ENCODE assay signal across 21 cellular contexts in genomic region chr19:21133633-21134032, GRCh38. TPM values are rescaled to one million over a fixed set of nuclear protein-coding genes. Genes with fewer than 3 reads are reported as not detected.
DNase-seq lines count a peak whose midpoint lies in the region; ATAC-seq, FAIRE-seq and TF ChIP-seq lines count a peak whose summit lies in the region.
"Had no signal": no experiment of that assay in that cellular context is flagged by ENCODE, and none has a peak within 500 bp of the region (broad histone marks: within the 10 kb centered on the region; RNA-seq: fewer than 3 reads in every experiment).

No MANE protein-coding gene starts in this region.

- no peak for ATAC-seq in K562
- no peak for ATAC-seq in GM18511 (IDR thresholded peaks at IDR 0.05; ENCODE audit: unreplicated experiment)
- ATAC-seq: CD8-positive, alpha-beta T cell had no signal

- H3K27me3 ChIP-seq in K562 (ENCODE audit: control insufficient read depth in 2 of 2, insufficient read depth in 2 of 2, low read length in 2 of 2), result no peaks in the 10 kb centered on the region

- DNase-seq in ELR (ENCODE audit: low read depth), result peak; percentile 6
- DNase-seq in NCI-H226, result peak; percentile 4
- peak in 1 of 4 experiments; percentile 24 for DNase-seq in K562 (ENCODE audit: extremely low read depth in 1 of 4, low spot score in 3 of 4)
- no peak for DNase-seq in epithelial cell of prostate (ENCODE audit: low read depth, low spot score)
- DNase-seq in GM10266 (ENCODE audit: extremely low spot score), result no peak
- no peak for DNase-seq in HK-2 (ENCODE audit: unreplicated experiment)
- DNase-seq in activated CD8-positive, alpha-beta memory T cell treated with anti-CD3 and anti-CD28 coated beads, Interleukin-2, amount 50 U/mL, for 48 hours, result no peak
- DNase-seq: Caco-2; CD4-positive, CD25-positive, alpha-beta regulatory T cell; CD8-positive, alpha-beta T cell; DMS153; DND-41; GDM1; GOT3; HFFc6 had no signal

- TF ChIP-seq RAD21 in K562 (CRISPR knock-in tag; conservative IDR thresholded peaks at IDR 0.05 in 1 of 2, IDR thresholded peaks at IDR 0.05 in 1 of 2), result no peak

- H3K9ac ChIP-seq in K562 (ENCODE audit: insufficient read depth in 1 of 2, low read depth in 2 of 2, low read length in 2 of 2), result no peak overlapping the region

- in situ Hi-C loops in K562 (cut with MboI), result no loop called here

- H3K36me3 ChIP-seq in K562 (ENCODE audit: control insufficient read depth, insufficient read depth, low read length), result no peaks in the 10 kb centered on the region
- H3K36me3 ChIP-seq: HAP-1 had no signal

- no TSS peak for BruUV-seq in K562 (replicated peaks; lab: Mats Ljungman, UMichigan)

- no peak for TF ChIP-seq EP300 in K562 (IDR thresholded peaks at IDR 0.05; ENCODE audit: low read length)

- no peak overlapping the region for H3K4me3 ChIP-seq in K562
- H3K4me3 ChIP-seq: HAP-1 had no signal

- no peak overlapping the region for H3K4me2 ChIP-seq in K562 (ENCODE audit: insufficient read depth, low read length)

- no peak overlapping the region for H3K27ac ChIP-seq in K562 (ENCODE audit: extremely low read depth, low read depth, low read length)
- peak overlapping the region; percentile 16 for H3K27ac ChIP-seq in epithelial cell of prostate
- H3K27ac ChIP-seq: C4-2B had no signal

- CTCF ChIA-PET in K562 (lab: Yijun Ruan, JAX; ENCODE audit: low intra/inter-chr PET ratio), result no interaction called here

- H3K79me2 ChIP-seq in K562 (ENCODE audit: control insufficient read depth, insufficient read depth, low read length), result no peaks in the 10 kb centered on the region

- no peaks in the 10 kb centered on the region for H3K9me1 ChIP-seq in K562 (ENCODE audit: control insufficient read depth, insufficient read depth, low read length)

- H3K9me3 ChIP-seq in K562 (replicated peaks; ENCODE audit: control insufficient read depth, insufficient read depth, low read depth, low read length), result peaks cover 13% of the 10 kb centered on the region
- H3K9me3 ChIP-seq: Caco-2, HAP-1 had no signal

- intact Hi-C loops in K562 (cut with micrococcal nuclease), result no loop called here

- no peaks in the 10 kb centered on the region for H4K20me1 ChIP-seq in K562 (replicated peaks; ENCODE audit: control insufficient read depth, insufficient read depth, low read length)

- TF ChIP-seq CTCF in K562 (IDR thresholded peaks at IDR 0.05 in 2 of 3, conservative IDR thresholded peaks at IDR 0.05 in 1 of 3; ENCODE audit: insufficient read depth in 2 of 3, low read depth in 1 of 3, low read length in 3 of 3) (no peak), GM10266 (IDR thresholded peaks at IDR 0.05; ENCODE audit: control insufficient read depth, insufficient read depth, low read depth, missing control alignments) (no peak)

- no peak for FAIRE-seq in K562 (lab: Jason Lieb, UNC)
- FAIRE-seq: GM12891, GM18507, H54 had no signal

- WGBS in K562 (ENCODE audit: insufficient coverage, low coverage, missing lambda C conversion rate), result 0% methylated on average over 1 of the region's 1 CpG

- peaks cover 0 to 5% of the 10 kb centered on the region in 2 experiments; a peak in 3 of 5 replicates for H3K4me1 ChIP-seq in K562 (replicated peaks in 1 of 2; ENCODE audit: control insufficient read depth in 2 of 2, insufficient read depth in 2 of 2, low read length in 2 of 2)
- H3K4me1 ChIP-seq: Caco-2, HAP-1 had no signal

- POLR2A ChIA-PET in K562 (lab: Yijun Ruan, JAX), result interaction anchor here (1.4 kb wide), 1 partner anchor 8 kb away, joined by 8 read pairs; the partner anchor contains the start of gene ZNF431

- H2AFZ ChIP-seq in K562 (ENCODE audit: low read depth, low read length), result no peak overlapping the region

- no peak for TF ChIP-seq POLR2A in K562 (conservative IDR thresholded peaks at IDR 0.05)

TF ChIP-seq in K562, 482 proteins besides CTCF, POLR2A, EP300 and RAD21:
- TF ChIP-seq SPI1 (IDR thresholded peaks at IDR 0.05; ENCODE audit: borderline replicate concordance, low read depth, low read length) (no peak), ZNF263 (CRISPR knock-in tag; IDR thresholded peaks at IDR 0.05; ENCODE audit: borderline replicate concordance) (peak; percentile 64; the same call in 1 of the 2 replicates), EWSR1 (IDR thresholded peaks at IDR 0.05; ENCODE audit: borderline replicate concordance, low read depth, partially characterized antibody) (no peak), ZNF639 (CRISPR knock-in tag; conservative IDR thresholded peaks at IDR 0.05 in 1 of 2, IDR thresholded peaks at IDR 0.05 in 1 of 2) (no peak), POLR2H (tag; IDR thresholded peaks at IDR 0.05; ENCODE audit: low read depth) (no peak), ZEB2 (IDR thresholded peaks at IDR 0.05) (no peak), BRF2 (IDR thresholded peaks at IDR 0.05; ENCODE audit: borderline replicate concordance, insufficient read depth, insufficient read length) (no peak), C11orf30 (IDR thresholded peaks at IDR 0.05; ENCODE audit: low read depth) (peak; percentile 37)

RNA-seq across cellular contexts. Expression of gene ZNF431, which starts 8.2 kb away (rescaled TPM):
- total RNA-seq in K562 (2011; cell fraction: chromatin; rRNA removed; ENCODE audit: low replicate concordance), result 60.9 and 66.3 TPM in 2 replicates
- total RNA-seq in K562 (2011; cell fraction: nucleolus; rRNA removed), result 75.5 and 107 TPM in 2 replicates
- total RNA-seq in K562 (2011; cell fraction: nucleoplasm; rRNA removed), result 67.8 and 79.6 TPM in 2 replicates
- total RNA-seq in K562 (2014; rRNA removed) (7.6 and 12.0 TPM in 2 replicates), K562 (2014; rRNA removed; fragmentation: Illumina TruSeq; extraction: Trizol) (22.0 and 22.8 TPM in 2 replicates), K562 (2015; rRNA removed; fragmentation: Illumina TruSeq; extraction: Trizol) (17.6 and 19.2 TPM in 2 replicates), K562 (2021) (13.5 and 16.2 TPM in 2 replicates)
- polyA plus RNA-seq in K562 (2011; rRNA removed) (24.8 and 33.4 TPM in 2 replicates), K562 (2014; fragmentation: Illumina TruSeq; extraction: Trizol) (16.5 and 20.4 TPM in 2 replicates), K562 (2014; fragmentation: Nextera tagmentation; extraction: Ambion mirVana) (1 to 10 TPM; 3.3 to 5.0 TPM), K562 (2014; rRNA removed) (11.9 and 12.9 TPM in 2 replicates)
- 4.2 and 9.4 TPM in 2 replicates for polyA plus RNA-seq in K562 (2011; cell fraction: cytosol; rRNA removed)
- polyA plus RNA-seq in K562 (2011; cell fraction: nucleus; rRNA removed), result 27.2 and 28.4 TPM in 2 replicates
- 8.6 and 18.4 TPM in 2 replicates for polyA plus RNA-seq in K562 (2012)
- 31.1 and 48.6 TPM in 2 replicates for polyA minus RNA-seq in K562 (2011; rRNA and poly(A)+ RNA removed)
- polyA minus RNA-seq in K562 (2011; cell fraction: cytosol; rRNA and poly(A)+ RNA removed), result 25.1 and 38.4 TPM in 2 replicates
- 83.9 and 215 TPM in 2 replicates for polyA minus RNA-seq in K562 (2011; cell fraction: nucleus; rRNA and poly(A)+ RNA removed)

RNA-seq across cellular contexts. Expression of gene ZNF714, which starts 51.6 kb away (rescaled TPM):
- 26.6 and 60.5 TPM in 2 replicates for total RNA-seq in K562 (2011; cell fraction: chromatin; rRNA removed; ENCODE audit: low replicate concordance)
- 19.8 and 24.5 TPM in 2 replicates for total RNA-seq in K562 (2011; cell fraction: nucleolus; rRNA removed)
- 44.8 and 76.0 TPM in 2 replicates for total RNA-seq in K562 (2011; cell fraction: nucleoplasm; rRNA removed)
- total RNA-seq in K562 (2014; rRNA removed) (16.2 and 21.4 TPM in 2 replicates), K562 (2014; rRNA removed; fragmentation: Illumina TruSeq; extraction: Trizol) (32.5 and 37.2 TPM in 2 replicates), K562 (2015; rRNA removed; fragmentation: Illumina TruSeq; extraction: Trizol) (31.6 and 33.8 TPM in 2 replicates), K562 (2021) (22.1 and 23.5 TPM in 2 replicates)
- polyA plus RNA-seq in K562 (2011; rRNA removed) (40.8 and 49.4 TPM in 2 replicates), K562 (2014; fragmentation: Illumina TruSeq; extraction: Trizol) (25.9 and 28.9 TPM in 2 replicates), K562 (2014; fragmentation: Nextera tagmentation; extraction: Ambion mirVana) (10 to 100 TPM; 25.2 to 29.1 TPM), K562 (2014; rRNA removed) (22.6 and 24.8 TPM in 2 replicates)
- 19.0 and 33.4 TPM in 2 replicates for polyA plus RNA-seq in K562 (2011; cell fraction: cytosol; rRNA removed)
- polyA plus RNA-seq in K562 (2011; cell fraction: nucleus; rRNA removed), result 16.6 and 23.3 TPM in 2 replicates
- 15.6 and 22.4 TPM in 2 replicates for polyA plus RNA-seq in K562 (2012)
- 39.0 and 53.1 TPM in 2 replicates for polyA minus RNA-seq in K562 (2011; rRNA and poly(A)+ RNA removed)
- 14.0 and 22.3 TPM in 2 replicates for polyA minus RNA-seq in K562 (2011; cell fraction: cytosol; rRNA and poly(A)+ RNA removed)
- 17.0 and 31.5 TPM in 2 replicates for polyA minus RNA-seq in K562 (2011; cell fraction: nucleus; rRNA and poly(A)+ RNA removed)

Comparison
In these comparisons a context has a peak if more than half of its experiments do, and no peak if none do; other contexts are left out.
1. DNase-seq: peak in ELR (single experiment) and NCI-H226 (single experiment); none in epithelial cell of prostate (single experiment), GM10266 (single experiment), HK-2 (single experiment) and activated CD8-positive, alpha-beta memory T cell treated with anti-CD3 and anti-CD28 coated beads, Interleukin-2, amount 50 U/mL, for 48 hours (single experiment).